37 cellular contexts compared by ENCODE assay signal in the genomic region with DNA sequence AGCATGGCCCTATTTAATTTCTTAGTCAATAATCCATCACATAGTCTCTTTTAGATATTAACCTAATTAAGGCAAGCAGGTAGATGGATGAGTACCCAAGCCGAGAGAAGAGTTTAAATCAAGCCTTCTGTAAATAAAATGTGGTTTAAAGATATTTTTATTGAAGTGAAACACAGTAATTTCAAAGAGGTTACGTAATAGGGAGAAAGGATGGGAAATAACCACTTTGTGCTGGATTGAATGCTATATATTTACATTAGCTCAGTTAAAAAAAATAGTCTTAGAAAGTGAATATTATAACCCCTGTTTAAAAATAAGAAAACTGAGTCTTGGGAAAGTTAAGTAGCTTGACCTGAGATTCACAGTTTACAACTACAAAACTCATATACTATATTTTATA.
"Had no signal": no experiment of that assay in that cellular context is flagged by ENCODE, and none has a peak within 500 bp of the region (broad histone marks: within the 10 kb centered on the region; RNA-seq: fewer than 3 reads in every experiment).

No MANE protein-coding gene starts in this region.

- H3K27ac ChIP-seq: ascending aorta, cardiac muscle cell, VCaP had no signal

- H3K9me3 ChIP-seq: ascending aorta had no signal

- H3K27me3 Mint-ChIP-seq: activated B cell treated with CpG ODN at 0.5 μM for 24 hours; activated CD8-positive, alpha-beta memory T cell treated with anti-CD3 and anti-CD28 coated beads, Interleukin-2, amount 10 ng/mL, durations not matched to agents 7 days and 5 days; activated naive CD4-positive, alpha-beta T cell treated with anti-CD3 and anti-CD28 coated beads, Interleukin-2, amount 50 U/mL, for 24 hours; activated naive CD8-positive, alpha-beta T cell; activated naive CD8-positive, alpha-beta T cell treated with anti-CD3 and anti-CD28 coated beads, Interleukin-2, amount 10 ng/mL, durations not matched to agents 7 days and 5 days; activated naive CD8-positive, alpha-beta T cell treated with anti-CD3 and anti-CD28 coated beads, Interleukin-2, amount 50 U/mL, for 24 hours; activated T-cell treated with anti-CD3 and anti-CD28 coated beads, Interleukin-2, amount 50 U/mL, for 24 hours; brain; central memory CD8-positive, alpha-beta T cell had no signal

- H3K4me3 Mint-ChIP-seq: activated B cell treated with CpG ODN at 0.5 μM for 24 hours; activated CD4-positive, alpha-beta memory T cell treated with anti-CD3 and anti-CD28 coated beads, Interleukin-2, amount 10 ng/mL, durations not matched to agents 7 days and 5 days; activated CD4-positive, alpha-beta T cell treated with anti-CD3 and anti-CD28 coated beads, Interleukin-2, amount 10 ng/mL, durations not matched to agents 24 days and 14 days; activated CD8-positive, alpha-beta memory T cell treated with anti-CD3 and anti-CD28 coated beads, Interleukin-2, amount 10 ng/mL, durations not matched to agents 7 days and 5 days; activated CD8-positive, alpha-beta T cell treated with anti-CD3 and anti-CD28 coated beads, Interleukin-2, amount 10 ng/mL, durations not matched to agents 7 days and 5 days; activated naive CD4-positive, alpha-beta T cell treated with anti-CD3 and anti-CD28 coated beads, Interleukin-2, amount 10 ng/mL, durations not matched to agents 7 days and 5 days; activated naive CD4-positive, alpha-beta T cell treated with anti-CD3 and anti-CD28 coated beads, Interleukin-2, amount 50 U/mL, for 24 hours; activated naive CD8-positive, alpha-beta T cell; activated naive CD8-positive, alpha-beta T cell treated with anti-CD3 and anti-CD28 coated beads, Interleukin-2, amount 10 ng/mL, durations not matched to agents 7 days and 5 days; activated naive CD8-positive, alpha-beta T cell treated with anti-CD3 and anti-CD28 coated beads, Interleukin-2, amount 50 U/mL, for 24 hours; activated T-cell treated with anti-CD3 and anti-CD28 coated beads, Interleukin-2, amount 50 U/mL, for 24 hours; brain; central memory CD8-positive, alpha-beta T cell; T-helper 1 cell treated with Interleukin-12 subunit alpha and Interleukin-12 subunit beta and Interleukin-4 antibody, amounts not matched to agents 30 μg/mL and 1 μg/mL, for 36 hours; T-helper 2 cell treated with Interferon-gamma antibody and Interleukin-4, amounts not matched to agents 5 μg/mL and 100 μg/mL, for 36 hours had no signal

- H3K4me3 ChIP-seq: ascending aorta, cardiac muscle cell had no signal

- DNase-seq: activated B cell treated with CpG ODN at 0.5 μM for 24 hours; activated CD4-positive, alpha-beta memory T cell treated with anti-CD3 and anti-CD28 coated beads, Interleukin-2, amount 10 ng/mL, durations not matched to agents 7 days and 5 days; activated CD4-positive, alpha-beta T cell treated with anti-CD3 and anti-CD28 coated beads for 4 hours; activated CD4-positive, alpha-beta T cell treated with anti-CD3 and anti-CD28 coated beads, Interleukin-2, amount 10 ng/mL, durations not matched to agents 24 days and 14 days; activated CD4-positive, alpha-beta T cell treated with anti-CD3 and anti-CD28 coated beads, Interleukin-2, amount 50 U/mL, for 1 hour; activated CD4-positive, alpha-beta T cell treated with anti-CD3 and anti-CD28 coated beads, Interleukin-2, amount 50 U/mL, for 48 hours; activated CD4-positive, CD25-positive, alpha-beta regulatory T cell treated with anti-CD3 and anti-CD28 coated beads, Interleukin-2, amount 50 U/mL, for 72 hours; activated CD8-positive, alpha-beta memory T cell treated with anti-CD3 and anti-CD28 coated beads for 24 hours; activated CD8-positive, alpha-beta memory T cell treated with anti-CD3 and anti-CD28 coated beads, Interleukin-2, amount 10 ng/mL, durations not matched to agents 7 days and 5 days; activated CD8-positive, alpha-beta memory T cell treated with anti-CD3 and anti-CD28 coated beads, Interleukin-2, amount 50 U/mL, for 48 hours; activated CD8-positive, alpha-beta T cell treated with anti-CD3 and anti-CD28 coated beads, Interleukin-2, amount 10 ng/mL, durations not matched to agents 7 days and 5 days; activated effector memory CD4-positive, alpha-beta T cell treated with Interleukin-2 at 50 U/mL for 16 hours; activated gamma-delta T cell; activated naive CD4-positive, alpha-beta T cell treated with anti-CD3 and anti-CD28 coated beads, Interleukin-2, amount 10 ng/mL, durations not matched to agents 7 days and 5 days; activated naive CD4-positive, alpha-beta T cell treated with Interleukin-2 at 50 U/mL for 16 hours; activated naive CD8-positive, alpha-beta T cell treated with anti-CD3 and anti-CD28 coated beads, Interleukin-2, amount 10 ng/mL, durations not matched to agents 7 days and 5 days; activated naive CD8-positive, alpha-beta T cell treated with anti-CD3 and anti-CD28 coated beads, Interleukin-2, amount 50 U/mL, for 24 hours; activated T-cell treated with anti-CD3 and anti-CD28 coated beads, Interleukin-2, amount 50 U/mL, for 24 hours; activated T-cell treated with anti-CD3 and anti-CD28 coated beads, Interleukin-2, amount 50 U/mL, for 48 hours; amygdala; anterior cingulate cortex; caudate nucleus; cerebellar nuclear complex; T-helper 1 cell; T-helper 2 cell; T-helper 9 cell had no signal

- H3K9me3 Mint-ChIP-seq: activated B cell treated with CpG ODN at 0.5 μM for 24 hours; activated CD4-positive, alpha-beta memory T cell treated with anti-CD3 and anti-CD28 coated beads, Interleukin-2, amount 10 ng/mL, durations not matched to agents 7 days and 5 days; activated CD4-positive, alpha-beta T cell treated with anti-CD3 and anti-CD28 coated beads, Interleukin-2, amount 10 ng/mL, durations not matched to agents 24 days and 14 days; activated naive CD4-positive, alpha-beta T cell treated with anti-CD3 and anti-CD28 coated beads, Interleukin-2, amount 10 ng/mL, durations not matched to agents 7 days and 5 days; activated naive CD4-positive, alpha-beta T cell treated with anti-CD3 and anti-CD28 coated beads, Interleukin-2, amount 50 U/mL, for 24 hours; activated naive CD8-positive, alpha-beta T cell treated with anti-CD3 and anti-CD28 coated beads, Interleukin-2, amount 10 ng/mL, durations not matched to agents 7 days and 5 days; activated naive CD8-positive, alpha-beta T cell treated with anti-CD3 and anti-CD28 coated beads, Interleukin-2, amount 50 U/mL, for 24 hours; activated T-cell treated with anti-CD3 and anti-CD28 coated beads, Interleukin-2, amount 50 U/mL, for 24 hours; activated T-helper 2 cell treated with anti-CD3 and anti-CD28 coated beads, Interferon-gamma antibody, Interleukin-2, Interleukin-4, amounts not matched to agents 10 μg/mL and 5 μg/mL and 100 μg/mL, durations not matched to agents 14 hours and 24 hours and 36 hours; brain; central memory CD8-positive, alpha-beta T cell; T-helper 1 cell treated with Interleukin-12 subunit alpha and Interleukin-12 subunit beta and Interleukin-4 antibody, amounts not matched to agents 30 μg/mL and 1 μg/mL, for 36 hours; T-helper 2 cell treated with Interferon-gamma antibody and Interleukin-4, amounts not matched to agents 5 μg/mL and 100 μg/mL, for 36 hours had no signal

- H3K27ac Mint-ChIP-seq: activated B cell treated with CpG ODN at 0.5 μM for 24 hours; activated CD4-positive, alpha-beta memory T cell treated with anti-CD3 and anti-CD28 coated beads, Interleukin-2, amount 10 ng/mL, durations not matched to agents 7 days and 5 days; activated CD4-positive, alpha-beta T cell treated with anti-CD3 and anti-CD28 coated beads, Interleukin-2, amount 10 ng/mL, durations not matched to agents 24 days and 14 days; activated CD8-positive, alpha-beta memory T cell treated with anti-CD3 and anti-CD28 coated beads, Interleukin-2, amount 10 ng/mL, durations not matched to agents 7 days and 5 days; activated CD8-positive, alpha-beta T cell treated with anti-CD3 and anti-CD28 coated beads, Interleukin-2, amount 10 ng/mL, durations not matched to agents 7 days and 5 days; activated naive CD4-positive, alpha-beta T cell treated with anti-CD3 and anti-CD28 coated beads, Interleukin-2, amount 10 ng/mL, durations not matched to agents 7 days and 5 days; activated naive CD4-positive, alpha-beta T cell treated with anti-CD3 and anti-CD28 coated beads, Interleukin-2, amount 50 U/mL, for 24 hours; activated naive CD8-positive, alpha-beta T cell; activated naive CD8-positive, alpha-beta T cell treated with anti-CD3 and anti-CD28 coated beads, Interleukin-2, amount 10 ng/mL, durations not matched to agents 7 days and 5 days; activated naive CD8-positive, alpha-beta T cell treated with anti-CD3 and anti-CD28 coated beads, Interleukin-2, amount 50 U/mL, for 24 hours; activated T-cell treated with anti-CD3 and anti-CD28 coated beads, Interleukin-2, amount 50 U/mL, for 24 hours; activated T-helper 2 cell treated with anti-CD3 and anti-CD28 coated beads, Interferon-gamma antibody, Interleukin-2, Interleukin-4, amounts not matched to agents 10 μg/mL and 5 μg/mL and 100 μg/mL, durations not matched to agents 14 hours and 24 hours and 36 hours; brain; T-helper 1 cell treated with Interleukin-12 subunit alpha and Interleukin-12 subunit beta and Interleukin-4 antibody, amounts not matched to agents 30 μg/mL and 1 μg/mL, for 36 hours; T-helper 2 cell treated with Interferon-gamma antibody and Interleukin-4, amounts not matched to agents 5 μg/mL and 100 μg/mL, for 36 hours had no signal

- H3K4me1 ChIP-seq: ascending aorta had no signal

- ATAC-seq: activated CD8-positive, alpha-beta memory T cell treated with anti-CD3 and anti-CD28 coated beads, Interleukin-2, amount 10 ng/mL, durations not matched to agents 7 days and 5 days; activated CD8-positive, alpha-beta T cell treated with anti-CD3 and anti-CD28 coated beads, Interleukin-2, amount 10 ng/mL, durations not matched to agents 7 days and 5 days; activated naive CD8-positive, alpha-beta T cell treated with anti-CD3 and anti-CD28 coated beads, Interleukin-2, amount 50 U/mL, for 24 hours had no signal

- H3K4me1 Mint-ChIP-seq: activated B cell treated with CpG ODN at 0.5 μM for 24 hours; activated CD4-positive, alpha-beta memory T cell treated with anti-CD3 and anti-CD28 coated beads, Interleukin-2, amount 10 ng/mL, durations not matched to agents 7 days and 5 days; activated CD4-positive, alpha-beta T cell treated with anti-CD3 and anti-CD28 coated beads, Interleukin-2, amount 10 ng/mL, durations not matched to agents 24 days and 14 days; activated CD8-positive, alpha-beta memory T cell treated with anti-CD3 and anti-CD28 coated beads, Interleukin-2, amount 10 ng/mL, durations not matched to agents 7 days and 5 days; activated naive CD4-positive, alpha-beta T cell treated with anti-CD3 and anti-CD28 coated beads, Interleukin-2, amount 10 ng/mL, durations not matched to agents 7 days and 5 days; activated naive CD4-positive, alpha-beta T cell treated with anti-CD3 and anti-CD28 coated beads, Interleukin-2, amount 50 U/mL, for 24 hours; activated naive CD8-positive, alpha-beta T cell treated with anti-CD3 and anti-CD28 coated beads, Interleukin-2, amount 10 ng/mL, durations not matched to agents 7 days and 5 days; activated naive CD8-positive, alpha-beta T cell treated with anti-CD3 and anti-CD28 coated beads, Interleukin-2, amount 50 U/mL, for 24 hours; central memory CD8-positive, alpha-beta T cell had no signal

- FAIRE-seq: bronchial epithelial cell had no signal

- H3K27me3 ChIP-seq: ascending aorta, cardiac muscle cell had no signal

- H3K36me3 Mint-ChIP-seq: activated naive CD4-positive, alpha-beta T cell treated with anti-CD3 and anti-CD28 coated beads, Interleukin-2, amount 10 ng/mL, durations not matched to agents 7 days and 5 days; activated naive CD8-positive, alpha-beta T cell treated with anti-CD3 and anti-CD28 coated beads, Interleukin-2, amount 10 ng/mL, durations not matched to agents 7 days and 5 days had no signal

- H3K36me3 ChIP-seq: ascending aorta had no signal
